ENCODE assay signal across 1 cellular context in the genomic region with DNA sequence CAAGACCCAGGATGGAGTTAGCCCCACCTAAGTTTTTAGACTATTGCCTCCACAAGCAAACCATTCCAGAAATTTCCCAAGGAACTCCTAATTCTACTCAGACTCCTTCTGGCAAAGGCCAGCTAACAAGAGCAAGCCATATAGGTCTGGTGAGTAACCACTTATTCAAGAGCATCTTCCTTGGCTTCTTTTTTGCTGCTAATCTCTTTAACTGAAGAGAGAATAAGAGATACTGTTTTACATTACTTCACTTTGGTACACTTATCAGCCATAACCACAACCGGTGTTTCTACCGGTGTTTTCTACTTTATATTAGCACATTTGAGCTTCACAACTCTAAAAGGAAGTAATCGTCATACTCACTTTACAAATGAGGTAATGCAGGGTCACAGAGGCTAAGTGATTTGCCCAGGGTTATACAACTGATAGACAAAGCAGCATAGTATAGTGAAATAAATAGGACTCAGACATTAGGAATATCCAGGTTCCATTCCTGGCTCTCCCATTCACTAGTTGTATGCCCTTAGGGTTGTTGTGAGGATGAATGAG.
A peak's percentile ranks its signal among the peaks of the same experiment; 100 is the strongest.
TF ChIP-seq lines count a peak whose summit lies in the region.

No MANE protein-coding gene starts in this region.

TF ChIP-seq in K562, 482 proteins besides CTCF, POLR2A, EP300 and RAD21 (continued from another document and continues in another):
- TF ChIP-seq UBTF (IDR thresholded peaks at IDR 0.05; ENCODE audit: borderline replicate concordance in 1 of 2, low read depth in 2 of 2, low read length in 2 of 2) (no peak), DPF2 (IDR thresholded peaks at IDR 0.05) (peak; percentile 68), CBFA2T2 (conservative IDR thresholded peaks at IDR 0.05) (peak; percentile 63), KLF16 (IDR thresholded peaks at IDR 0.05) (no peak), SREBF2 (CRISPR knock-in tag; IDR thresholded peaks at IDR 0.05) (no peak), ZC3H4 (CRISPR knock-in tag; IDR thresholded peaks at IDR 0.05; ENCODE audit: borderline replicate concordance) (no peak), OTX1 (CRISPR knock-in tag; IDR thresholded peaks at IDR 0.05) (no peak), SUPT5H (IDR thresholded peaks at IDR 0.05) (0 out of 2 replicates have a peak, but pooled peaks have one; percentile 9), ARID3B (CRISPR knock-in tag; IDR thresholded peaks at IDR 0.05; ENCODE audit: borderline replicate concordance) (no peak), MCM5 (IDR thresholded peaks at IDR 0.05; ENCODE audit: low read depth) (no peak), ZNF124 (CRISPR knock-in tag; IDR thresholded peaks at IDR 0.05) (no peak), TFE3 (CRISPR knock-in tag; IDR thresholded peaks at IDR 0.05) (no peak), ETS2 (tag; IDR thresholded peaks at IDR 0.05; ENCODE audit: borderline replicate concordance, poor library complexity, severe bottlenecking) (no peak), LARP7 (IDR thresholded peaks at IDR 0.05) (no peak), XRCC5 (IDR thresholded peaks at IDR 0.05; ENCODE audit: low read depth, low read length) (no peak), NEUROD1 (IDR thresholded peaks at IDR 0.05; ENCODE audit: borderline replicate concordance, low read depth, low read length, partially characterized antibody) (no peak), PRPF4 (IDR thresholded peaks at IDR 0.05; ENCODE audit: insufficient read depth, low read depth, low read length, poor library complexity, severe bottlenecking) (no peak), EHMT2 (IDR thresholded peaks at IDR 0.05) (no peak), ZNF311 (CRISPR knock-in tag; IDR thresholded peaks at IDR 0.05) (no peak), MXI1 (IDR thresholded peaks at IDR 0.05; ENCODE audit: low read depth, low read length) (no peak), TBP (optimal IDR thresholded peaks at IDR 0.05; ENCODE audit: low read depth, low read length) (no peak), SP2 (IDR thresholded peaks at IDR 0.05; ENCODE audit: extremely low read depth, low read depth, low read length, poor library complexity, severe bottlenecking) (no peak), EGR1 (conservative IDR thresholded peaks at IDR 0.05) (no peak), HNRNPL (IDR thresholded peaks at IDR 0.05; ENCODE audit: low read depth, low read length) (no peak), BRD9 (IDR thresholded peaks at IDR 0.05; ENCODE audit: low read depth, partially characterized antibody) (no peak), FIP1L1 (IDR thresholded peaks at IDR 0.05; ENCODE audit: low read depth, low read length, poor library complexity, severe bottlenecking) (no peak), ZNF609 (CRISPR knock-in tag; IDR thresholded peaks at IDR 0.05; ENCODE audit: borderline replicate concordance) (no peak), ZBED1 (IDR thresholded peaks at IDR 0.05) (no peak), ZKSCAN8 (CRISPR knock-in tag; IDR thresholded peaks at IDR 0.05) (no peak), ZFPM2 (CRISPR knock-in tag; IDR thresholded peaks at IDR 0.05) (no peak), PYGO2 (tag; IDR thresholded peaks at IDR 0.05) (no peak), ZFP1 (CRISPR knock-in tag; IDR thresholded peaks at IDR 0.05) (no peak), KDM4B (IDR thresholded peaks at IDR 0.05; ENCODE audit: borderline replicate concordance in 2 of 2, low read depth in 1 of 2) (no peak), RBBP5 (IDR thresholded peaks at IDR 0.05; ENCODE audit: borderline replicate concordance, insufficient read depth, low read length, poor library complexity, severe bottlenecking) (peak; percentile 38), NR2C1 (IDR thresholded peaks at IDR 0.05) (no peak), NR2C1 (tag; IDR thresholded peaks at IDR 0.05) (0 out of 2 replicates have a peak, but pooled peaks have one; percentile 27), BMI1 (IDR thresholded peaks at IDR 0.05; ENCODE audit: low read length) (no peak), ZNF780A (CRISPR knock-in tag; IDR thresholded peaks at IDR 0.05) (no peak), ATF7 (IDR thresholded peaks at IDR 0.05) (peak; percentile 92), E2F3 (CRISPR knock-in tag; IDR thresholded peaks at IDR 0.05) (no peak), BRF1 (IDR thresholded peaks at IDR 0.05; ENCODE audit: borderline replicate concordance, extremely low read depth, insufficient read length) (no peak), NR4A1 (CRISPR knock-in tag; IDR thresholded peaks at IDR 0.05) (no peak), NR4A1 (tag; IDR thresholded peaks at IDR 0.05) (peak; percentile 53; the same call in 1 of the 2 replicates), FOXA3 (CRISPR knock-in tag; conservative IDR thresholded peaks at IDR 0.05 in 1 of 2, IDR thresholded peaks at IDR 0.05 in 1 of 2) (no peak), SMARCC2 (IDR thresholded peaks at IDR 0.05; ENCODE audit: low read depth) (no peak), CEBPB (tag; IDR thresholded peaks at IDR 0.05) (peak; percentile 78)
- TF ChIP-seq, protein P1, sequence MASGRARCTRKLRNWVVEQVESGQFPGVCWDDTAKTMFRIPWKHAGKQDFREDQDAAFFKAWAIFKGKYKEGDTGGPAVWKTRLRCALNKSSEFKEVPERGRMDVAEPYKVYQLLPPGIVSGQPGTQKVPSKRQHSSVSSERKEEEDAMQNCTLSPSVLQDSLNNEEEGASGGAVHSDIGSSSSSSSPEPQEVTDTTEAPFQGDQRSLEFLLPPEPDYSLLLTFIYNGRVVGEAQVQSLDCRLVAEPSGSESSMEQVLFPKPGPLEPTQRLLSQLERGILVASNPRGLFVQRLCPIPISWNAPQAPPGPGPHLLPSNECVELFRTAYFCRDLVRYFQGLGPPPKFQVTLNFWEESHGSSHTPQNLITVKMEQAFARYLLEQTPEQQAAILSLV (tag; IDR thresholded peaks at IDR 0.05): no peak
- TF ChIP-seq, protein P2, sequence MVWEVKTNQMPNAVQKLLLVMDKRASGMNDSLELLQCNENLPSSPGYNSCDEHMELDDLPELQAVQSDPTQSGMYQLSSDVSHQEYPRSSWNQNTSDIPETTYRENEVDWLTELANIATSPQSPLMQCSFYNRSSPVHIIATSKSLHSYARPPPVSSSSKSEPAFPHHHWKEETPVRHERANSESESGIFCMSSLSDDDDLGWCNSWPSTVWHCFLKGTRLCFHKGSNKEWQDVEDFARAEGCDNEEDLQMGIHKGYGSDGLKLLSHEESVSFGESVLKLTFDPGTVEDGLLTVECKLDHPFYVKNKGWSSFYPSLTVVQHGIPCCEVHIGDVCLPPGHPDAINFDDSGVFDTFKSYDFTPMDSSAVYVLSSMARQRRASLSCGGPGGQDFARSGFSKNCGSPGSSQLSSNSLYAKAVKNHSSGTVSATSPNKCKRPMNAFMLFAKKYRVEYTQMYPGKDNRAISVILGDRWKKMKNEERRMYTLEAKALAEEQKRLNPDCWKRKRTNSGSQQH (CRISPR knock-in tag; IDR thresholded peaks at IDR 0.05): no peak
- TF ChIP-seq, protein P3, sequence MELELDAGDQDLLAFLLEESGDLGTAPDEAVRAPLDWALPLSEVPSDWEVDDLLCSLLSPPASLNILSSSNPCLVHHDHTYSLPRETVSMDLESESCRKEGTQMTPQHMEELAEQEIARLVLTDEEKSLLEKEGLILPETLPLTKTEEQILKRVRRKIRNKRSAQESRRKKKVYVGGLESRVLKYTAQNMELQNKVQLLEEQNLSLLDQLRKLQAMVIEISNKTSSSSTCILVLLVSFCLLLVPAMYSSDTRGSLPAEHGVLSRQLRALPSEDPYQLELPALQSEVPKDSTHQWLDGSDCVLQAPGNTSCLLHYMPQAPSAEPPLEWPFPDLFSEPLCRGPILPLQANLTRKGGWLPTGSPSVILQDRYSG (tag; conservative IDR thresholded peaks at IDR 0.05; ENCODE audit: low read depth): no peak
- TF ChIP-seq, protein P4, sequence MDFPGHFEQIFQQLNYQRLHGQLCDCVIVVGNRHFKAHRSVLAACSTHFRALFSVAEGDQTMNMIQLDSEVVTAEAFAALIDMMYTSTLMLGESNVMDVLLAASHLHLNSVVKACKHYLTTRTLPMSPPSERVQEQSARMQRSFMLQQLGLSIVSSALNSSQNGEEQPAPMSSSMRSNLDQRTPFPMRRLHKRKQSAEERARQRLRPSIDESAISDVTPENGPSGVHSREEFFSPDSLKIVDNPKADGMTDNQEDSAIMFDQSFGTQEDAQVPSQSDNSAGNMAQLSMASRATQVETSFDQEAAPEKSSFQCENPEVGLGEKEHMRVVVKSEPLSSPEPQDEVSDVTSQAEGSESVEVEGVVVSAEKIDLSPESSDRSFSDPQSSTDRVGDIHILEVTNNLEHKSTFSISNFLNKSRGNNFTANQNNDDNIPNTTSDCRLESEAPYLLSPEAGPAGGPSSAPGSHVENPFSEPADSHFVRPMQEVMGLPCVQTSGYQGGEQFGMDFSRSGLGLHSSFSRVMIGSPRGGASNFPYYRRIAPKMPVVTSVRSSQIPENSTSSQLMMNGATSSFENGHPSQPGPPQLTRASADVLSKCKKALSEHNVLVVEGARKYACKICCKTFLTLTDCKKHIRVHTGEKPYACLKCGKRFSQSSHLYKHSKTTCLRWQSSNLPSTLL (IDR thresholded peaks at IDR 0.05): no peak
- TF ChIP-seq, protein P5, sequence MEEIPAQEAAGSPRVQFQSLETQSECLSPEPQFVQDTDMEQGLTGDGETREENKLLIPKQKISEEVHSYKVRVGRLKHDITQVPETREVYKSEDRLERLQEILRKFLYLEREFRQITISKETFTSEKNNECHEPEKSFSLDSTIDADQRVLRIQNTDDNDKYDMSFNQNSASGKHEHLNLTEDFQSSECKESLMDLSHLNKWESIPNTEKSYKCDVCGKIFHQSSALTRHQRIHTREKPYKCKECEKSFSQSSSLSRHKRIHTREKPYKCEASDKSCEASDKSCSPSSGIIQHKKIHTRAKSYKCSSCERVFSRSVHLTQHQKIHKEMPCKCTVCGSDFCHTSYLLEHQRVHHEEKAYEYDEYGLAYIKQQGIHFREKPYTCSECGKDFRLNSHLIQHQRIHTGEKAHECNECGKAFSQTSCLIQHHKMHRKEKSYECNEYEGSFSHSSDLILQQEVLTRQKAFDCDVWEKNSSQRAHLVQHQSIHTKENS (CRISPR knock-in tag; IDR thresholded peaks at IDR 0.05): no peak
